In the genomic region with DNA sequence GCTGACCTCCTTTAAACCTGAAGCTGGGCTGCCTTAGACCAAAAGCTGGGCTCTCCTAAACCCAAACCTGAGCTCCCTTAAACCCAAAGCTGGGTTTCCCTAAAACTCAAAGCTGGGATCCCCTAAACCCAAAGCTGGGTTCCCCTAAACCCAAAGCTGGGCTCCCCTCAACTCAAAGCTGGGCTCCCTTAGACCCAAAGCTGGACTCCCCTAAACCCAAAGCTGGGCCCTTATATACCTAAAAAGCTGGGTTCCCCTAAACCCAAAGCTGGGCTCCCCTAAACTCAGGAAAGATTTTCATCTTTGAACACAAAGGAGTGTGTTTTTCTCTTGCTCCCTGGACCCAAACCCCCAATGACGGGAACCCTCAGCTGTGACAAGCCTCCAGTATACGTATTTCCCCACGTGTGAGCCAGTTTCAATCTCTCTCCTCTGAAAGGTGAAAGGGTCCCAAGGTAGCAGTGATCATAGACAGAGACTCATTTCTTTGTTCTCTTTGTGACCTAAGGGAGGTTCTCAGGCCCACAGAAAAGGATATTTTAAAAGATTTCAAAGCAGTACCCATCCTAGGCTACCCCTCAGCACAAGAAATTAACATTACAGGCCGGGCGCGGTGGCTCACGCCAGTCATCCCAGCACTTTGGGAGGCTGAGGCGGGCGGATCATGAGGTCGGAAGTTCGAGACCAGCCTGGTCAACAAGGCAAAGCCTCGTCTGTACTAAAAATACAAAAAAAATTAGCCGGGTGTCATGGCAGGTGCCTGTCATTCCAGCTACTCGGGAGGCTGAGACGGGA, we compare ENCODE assay signal across 7 cellular contexts. TPM values are rescaled to one million over a fixed set of nuclear protein-coding genes. Genes with fewer than 3 reads are reported as not detected.
DNase-seq lines count a peak whose midpoint lies in the region; ATAC-seq and TF ChIP-seq lines count a peak whose summit lies in the region.

No MANE protein-coding gene starts in this region.

- H3K27ac ChIP-seq in MM.1S (ENCODE audit: low read length) = peak overlapping the region; percentile 25; the same call in 1 of the 2 replicates
- H3K27ac ChIP-seq in smooth muscle cell (ENCODE audit: low read depth) = no peak overlapping the region

- H2AFZ ChIP-seq in MM.1S (ENCODE audit: low read length) = no peak overlapping the region
- no peak overlapping the region for H2AFZ ChIP-seq in smooth muscle cell (ENCODE audit: low read depth)

- H3K9me3 ChIP-seq in MM.1S (replicated peaks; ENCODE audit: insufficient read depth, low read length) (no peaks in the 10 kb centered on the region), smooth muscle cell (replicated peaks; ENCODE audit: low read depth) (no peaks in the 10 kb centered on the region)

- H3K79me2 ChIP-seq in MM.1S (ENCODE audit: low read length) = peaks cover 67% of the 10 kb centered on the region
- H3K79me2 ChIP-seq in smooth muscle cell (ENCODE audit: low read depth) = no peaks in the 10 kb centered on the region

- H3F3A ChIP-seq in MM.1S (ENCODE audit: insufficient read depth, low read length) (peaks cover 16% of the 10 kb centered on the region; the same call in 1 of the 2 replicates), smooth muscle cell (ENCODE audit: low read depth) (no peaks in the 10 kb centered on the region)

- H3K4me3 ChIP-seq in MM.1S (ENCODE audit: low read length) (no peak overlapping the region), smooth muscle cell (no peak overlapping the region)

- ATAC-seq in GM18873 (IDR thresholded peaks at IDR 0.05; ENCODE audit: low FRiP score, unreplicated experiment) (peak; percentile 46), HG02588 (IDR thresholded peaks at IDR 0.05; ENCODE audit: unreplicated experiment) (peak; percentile 49)

- H3K9ac ChIP-seq in MM.1S (ENCODE audit: low read length) (no peak overlapping the region), smooth muscle cell (ENCODE audit: low read depth) (no peak overlapping the region)

- H3K4me3 Mint-ChIP-seq in progenitor cell of endocrine pancreas (ENCODE audit: low read depth) = no peak overlapping the region

- H3K36me3 ChIP-seq in MM.1S (replicated peaks; ENCODE audit: insufficient read depth, low read length) (no peaks in the 10 kb centered on the region; the same call in 1 of the 2 replicates), smooth muscle cell (ENCODE audit: low read depth) (no peaks in the 10 kb centered on the region)

- 86% methylated on average over 15 of the region's 15 CpGs for WGBS in smooth muscle cell (ENCODE audit: low lambda C conversion rate)

- no peaks in the 10 kb centered on the region for H3K9me2 ChIP-seq in MM.1S (replicated peaks; ENCODE audit: insufficient read depth, low read length)

- H4K20me1 ChIP-seq in MM.1S (ENCODE audit: insufficient read depth, low read length) (no peaks in the 10 kb centered on the region), smooth muscle cell (ENCODE audit: low read depth) (no peaks in the 10 kb centered on the region)

- peak overlapping the region; percentile 14 for H3K27ac Mint-ChIP-seq in progenitor cell of endocrine pancreas

- H3K9me3 Mint-ChIP-seq in progenitor cell of endocrine pancreas (ENCODE audit: low read depth) = peaks cover 10% of the 10 kb centered on the region

- no peaks in the 10 kb centered on the region for H3K27me3 ChIP-seq in MM.1S (replicated peaks; ENCODE audit: insufficient read depth, low read length)
- H3K27me3 ChIP-seq in smooth muscle cell (ENCODE audit: low read depth) = no peaks in the 10 kb centered on the region

- H3K4me1 ChIP-seq in MM.1S (ENCODE audit: low read length) = peaks cover 9% of the 10 kb centered on the region; the same call in 1 of the 2 replicates
- no peaks in the 10 kb centered on the region for H3K4me1 ChIP-seq in smooth muscle cell (ENCODE audit: low read depth)

- H3K36me3 Mint-ChIP-seq in progenitor cell of endocrine pancreas (ENCODE audit: insufficient read depth) = no peaks in the 10 kb centered on the region

- TF ChIP-seq CTCF in MM.1S (IDR thresholded peaks at IDR 0.05; ENCODE audit: low read length) = no peak
- TF ChIP-seq CTCF in progenitor cell of endocrine pancreas (IDR thresholded peaks at IDR 0.05; ENCODE audit: unreplicated experiment) = no peak
- TF ChIP-seq CTCF in smooth muscle cell (IDR thresholded peaks at IDR 0.05; ENCODE audit: borderline replicate concordance, insufficient read depth, poor library complexity, severe bottlenecking) = no peak

- peaks cover 18% of the 10 kb centered on the region for H3K27me3 Mint-ChIP-seq in progenitor cell of endocrine pancreas

- DNase-seq in MM.1S (no peak), progenitor cell of endocrine pancreas (ENCODE audit: low spot score, unreplicated experiment) (no peak), smooth muscle cell (lab: John Stamatoyannopoulos, UW; ENCODE audit: unreplicated experiment) (no peak), NCI-H226 (no peak), NCI-H187 treated with DMSO at 0.1 percent for 48 hours (lab: John Stamatoyannopoulos, UW) (no peak)

- H3K4me2 ChIP-seq in MM.1S (ENCODE audit: low read depth, low read length) = no peak overlapping the region
- H3K4me2 ChIP-seq in smooth muscle cell = no peak overlapping the region

- H3K4me1 Mint-ChIP-seq in progenitor cell of endocrine pancreas (ENCODE audit: low read depth) = peaks cover 4% of the 10 kb centered on the region

RNA-seq across cellular contexts. Expression of a gene that starts 31.3 kb away (rescaled TPM):
- 24.5 and 26.2 TPM in 2 replicates for total RNA-seq in progenitor cell of endocrine pancreas
- 18.9 and 20.0 TPM in 2 replicates for total RNA-seq in smooth muscle cell
- 40.9 and 50.5 TPM in 2 replicates for polyA plus RNA-seq in smooth muscle cell

RNA-seq across cellular contexts. Expression of a gene that starts 52.9 kb away (rescaled TPM):
- total RNA-seq in progenitor cell of endocrine pancreas = not detected in 2 replicates
- not detected in 2 replicates for total RNA-seq in smooth muscle cell
- 0.04 TPM in 1 of 2 replicates, not detected in the other for polyA plus RNA-seq in smooth muscle cell
